Comparison of ENCODE assay signal across 8 cellular contexts in genomic region chr13:34943675-34944634, GRCh38. TPM values are rescaled to one million over a fixed set of nuclear protein-coding genes. Genes with fewer than 3 reads are reported as not detected.
DNase-seq lines count a peak whose midpoint lies in the region; ATAC-seq, FAIRE-seq and TF ChIP-seq lines count a peak whose summit lies in the region.

No MANE protein-coding gene starts in this region.

- no peak for TF ChIP-seq POLR2A in prostate gland (IDR thresholded peaks at IDR 0.05)

- H3K36me3 ChIP-seq in Loucy (ENCODE audit: insufficient read depth, low read length), result no peaks in the 10 kb centered on the region
- H3K36me3 ChIP-seq in effector memory CD4-positive, alpha-beta T cell (ENCODE audit: control insufficient read depth, insufficient read depth, low read length), result no peaks in the 10 kb centered on the region
- no peaks in the 10 kb centered on the region for H3K36me3 ChIP-seq in prostate gland
- no peaks in the 10 kb centered on the region for H3K36me3 ChIP-seq in MG63

- 55% methylated on average over 7 of the region's 7 CpGs for WGBS in prostate gland

- H3K4me1 ChIP-seq in Loucy (ENCODE audit: insufficient read depth, low read length, poor library complexity, severe bottlenecking), result peaks cover 36% of the 10 kb centered on the region
- H3K4me1 ChIP-seq in effector memory CD4-positive, alpha-beta T cell (ENCODE audit: control insufficient read depth, insufficient read depth, low read length, poor library complexity, severe bottlenecking), result peaks cover 4% of the 10 kb centered on the region
- peaks cover 6% of the 10 kb centered on the region for H3K4me1 ChIP-seq in prostate gland (replicated peaks)

- H3K27me3 ChIP-seq in Loucy (ENCODE audit: insufficient read depth, low read length, poor library complexity, severe bottlenecking) (no peaks in the 10 kb centered on the region), prostate gland (replicated peaks; ENCODE audit: insufficient read depth) (no peaks in the 10 kb centered on the region), MG63 (peaks cover 48% of the 10 kb centered on the region)
- no peaks in the 10 kb centered on the region for H3K27me3 ChIP-seq in effector memory CD4-positive, alpha-beta T cell (replicated peaks; ENCODE audit: control insufficient read depth, insufficient read depth, low read length, poor library complexity, severe bottlenecking)

- H3K9me2 ChIP-seq in Loucy (replicated peaks; ENCODE audit: low read depth, low read length), result no peaks in the 10 kb centered on the region

- TF ChIP-seq CTCF in GM12864 (IDR thresholded peaks at IDR 0.05; ENCODE audit: low read depth, low read length, missing control alignments) (no peak), Loucy (conservative IDR thresholded peaks at IDR 0.05; ENCODE audit: low read length) (no peak), prostate gland (IDR thresholded peaks at IDR 0.05) (no peak)

- H2AFZ ChIP-seq in Loucy (ENCODE audit: low read length), result peak overlapping the region; percentile 3; the same call in 1 of the 2 replicates

- peaks cover 11% of the 10 kb centered on the region; the same call in 1 of the 2 replicates for H3K79me2 ChIP-seq in Loucy (ENCODE audit: insufficient read depth, low read length)

- 0 out of 2 replicates have a peak, but pooled peaks cover 3% of the 10 kb centered on the region for H3F3A ChIP-seq in Loucy (ENCODE audit: low read depth)

- no peak for FAIRE-seq in HTR-8/SVneo (lab: Jason Lieb, UNC)

- intact Hi-C loops in prostate gland (cut with DNase I), result no loop called here

- H3K27ac ChIP-seq in effector memory CD4-positive, alpha-beta T cell (ENCODE audit: insufficient read depth, low read length, poor library complexity, severe bottlenecking), result no peak overlapping the region
- H3K27ac ChIP-seq in prostate gland, result peak overlapping the region; percentile 87 to 91

- H3K4me3 ChIP-seq in GM12864 (ENCODE audit: low read depth, low read length), result peak overlapping the region; percentile 84
- H3K4me3 ChIP-seq in Loucy (ENCODE audit: low read length, poor library complexity, severe bottlenecking), result peak overlapping the region; percentile 81
- peak overlapping the region; percentile 70 for H3K4me3 ChIP-seq in effector memory CD4-positive, alpha-beta T cell (ENCODE audit: insufficient read depth, low read depth, low read length, poor library complexity, severe bottlenecking)
- H3K4me3 ChIP-seq in prostate gland, result peak overlapping the region; percentile 86 to 95
- H3K4me3 ChIP-seq in MG63, result no peak overlapping the region

- peaks cover 31% of the 10 kb centered on the region for H4K20me1 ChIP-seq in Loucy (ENCODE audit: insufficient read depth, low read length, poor library complexity, severe bottlenecking)

- peak overlapping the region; percentile 87 for H3K4me2 ChIP-seq in Loucy (ENCODE audit: low read depth, low read length, poor library complexity, severe bottlenecking)

- DNase-seq in GM12864 (ENCODE audit: low read depth) (peak; percentile 37), prostate gland (ENCODE audit: low spot score) (no peak), MG63 (no peak), HTR-8/SVneo (ENCODE audit: insufficient read length, low spot score) (no peak), HK-2 (ENCODE audit: unreplicated experiment) (no peak)
- no peak for DNase-seq in effector memory CD4-positive, alpha-beta T cell

- peak overlapping the region; percentile 31 for H3K9ac ChIP-seq in Loucy (ENCODE audit: low read depth, low read length, poor library complexity, severe bottlenecking)

- no peaks in the 10 kb centered on the region for H3K9me3 ChIP-seq in Loucy (ENCODE audit: insufficient read depth, low read depth, low read length)
- H3K9me3 ChIP-seq in effector memory CD4-positive, alpha-beta T cell (ENCODE audit: control insufficient read depth, low read length), result no peaks in the 10 kb centered on the region
- no peaks in the 10 kb centered on the region for H3K9me3 ChIP-seq in prostate gland
- no peaks in the 10 kb centered on the region for H3K9me3 ChIP-seq in MG63

- ATAC-seq in GM21786 (IDR thresholded peaks at IDR 0.05; ENCODE audit: unreplicated experiment), result no peak

RNA-seq across cellular contexts. Expression of gene NBEA, which starts 1.9 kb away (rescaled TPM):
- total RNA-seq in prostate gland, result 10 to 100 TPM; 13.6 to 16.9 TPM
- total RNA-seq in MG63 (2014; rRNA removed; shearing (Covaris generic); ENCODE audit: low replicate concordance), result 0.05 and 0.16 TPM in 2 replicates

Comparison
In these comparisons a context has a peak if more than half of its experiments do, and no peak if none do; other contexts are left out.
1. RNA of gene NBEA, which starts 1.9 kb away (total RNA-seq): 13.6 to 16.9 TPM in prostate gland; 0.05 to 0.16 TPM in MG63; every median in the first group is over 10 times any median in the second.